ENCODE assay signal across 10 cellular contexts in genomic region chr3:58874248-58874741, GRCh38.
DNase-seq lines count a peak whose midpoint lies in the region; ATAC-seq and TF ChIP-seq lines count a peak whose summit lies in the region.
"Had no signal": no experiment of that assay in that cellular context is flagged by ENCODE, and none has a peak within 500 bp of the region (broad histone marks: within the 10 kb centered on the region; RNA-seq: fewer than 3 reads in every experiment).

No MANE protein-coding gene starts in this region.

- peaks cover 0 to 11% (median 0%) of the 10 kb centered on the region in 5 donors for H3K9me3 Mint-ChIP-seq in CD8-positive, alpha-beta memory T cell
- H3K9me3 Mint-ChIP-seq: naive B cell had no signal

- no peak for TF ChIP-seq CTCF in testis (IDR thresholded peaks at IDR 0.05)

- H3K27me3 Mint-ChIP-seq in CD8-positive, alpha-beta memory T cell = peaks cover 4 to 5% of the 10 kb centered on the region in 2 donors

- no peaks in the 10 kb centered on the region for H3K4me1 Mint-ChIP-seq in CD8-positive, alpha-beta memory T cell
- H3K4me1 Mint-ChIP-seq: naive B cell had no signal

- H3K9me3 ChIP-seq in esophagus (ENCODE audit: control insufficient read depth in 2 of 2, insufficient read depth in 1 of 2, low read depth in 1 of 2, low read length in 1 of 2) (no peaks in the 10 kb centered on the region), right cardiac atrium (ENCODE audit: control insufficient read depth, low read length) (no peaks in the 10 kb centered on the region), testis (no peaks in the 10 kb centered on the region)
- no peaks in the 10 kb centered on the region for H3K9me3 ChIP-seq in CD8-positive, alpha-beta memory T cell (ENCODE audit: low read length)

- no peaks in the 10 kb centered on the region for H3K4me1 ChIP-seq in esophagus (ENCODE audit: control insufficient read depth in 2 of 2, insufficient read depth in 2 of 2, low read length in 1 of 2)
- H3K4me1 ChIP-seq in right cardiac atrium (ENCODE audit: control insufficient read depth, insufficient read depth, low read length) = no peaks in the 10 kb centered on the region
- no peaks in the 10 kb centered on the region for H3K4me1 ChIP-seq in testis
- H3K4me1 ChIP-seq in CD8-positive, alpha-beta memory T cell (ENCODE audit: insufficient read depth, low read length) = no peaks in the 10 kb centered on the region

- no peak for TF ChIP-seq POLR2A in testis (IDR thresholded peaks at IDR 0.05)

- 37 to 57% methylated on average over 5 of the region's 5 CpGs for WGBS in esophagus, 2 donors
- WGBS in right cardiac atrium = 74% methylated on average over 5 of the region's 5 CpGs
- WGBS in testis, 2 donors = 88 to 91% methylated on average over 5 of the region's 5 CpGs

- no peak for DNase-seq in T-helper 9 cell
- no peak for DNase-seq in right cardiac atrium
- DNase-seq in testis = no peak
- DNase-seq in CD8-positive, alpha-beta memory T cell = no peak
- DNase-seq: effector CD8-positive, alpha-beta T cell; naive B cell had no signal

- peak; percentile 60 for ATAC-seq in GM18520 (IDR thresholded peaks at IDR 0.05; ENCODE audit: unreplicated experiment)
- ATAC-seq in GM21737 (IDR thresholded peaks at IDR 0.05; ENCODE audit: unreplicated experiment) = peak; percentile 51
- peak; percentile 51 for ATAC-seq in HG03565 (IDR thresholded peaks at IDR 0.05; ENCODE audit: unreplicated experiment)
- no peak for ATAC-seq in right cardiac atrium

- no peak overlapping the region for H3K4me3 Mint-ChIP-seq in CD8-positive, alpha-beta memory T cell
- H3K4me3 Mint-ChIP-seq: naive B cell had no signal

- no peak overlapping the region for H3K27ac Mint-ChIP-seq in CD8-positive, alpha-beta memory T cell

- no peaks in the 10 kb centered on the region for H3K36me3 Mint-ChIP-seq in CD8-positive, alpha-beta memory T cell
- H3K36me3 Mint-ChIP-seq: naive B cell had no signal

- intact Hi-C loops in right cardiac atrium (cut with DNase I) (no loop called here), testis (cut with DNase I; ENCODE audit: low total_unique reads) (no loop called here)

- H3K27me3 ChIP-seq in esophagus (ENCODE audit: control insufficient read depth in 1 of 2, insufficient read depth in 2 of 2, low read length in 2 of 2) (no peaks in the 10 kb centered on the region), right cardiac atrium (ENCODE audit: control insufficient read depth, insufficient read depth) (no peaks in the 10 kb centered on the region), testis (no peaks in the 10 kb centered on the region)
- H3K27me3 ChIP-seq in CD8-positive, alpha-beta memory T cell (ENCODE audit: insufficient read depth, low read length, poor library complexity, severe bottlenecking) = no peaks in the 10 kb centered on the region

- H3K27ac ChIP-seq in esophagus (ENCODE audit: low read depth in 2 of 2, low read length in 1 of 2) = peak overlapping the region; percentile 69 to 85
- no peak overlapping the region for H3K27ac ChIP-seq in right cardiac atrium (ENCODE audit: low read length)
- no peak overlapping the region for H3K27ac ChIP-seq in testis
- H3K27ac ChIP-seq in CD8-positive, alpha-beta memory T cell (ENCODE audit: low read depth, low read length) = no peak overlapping the region

- H3K36me3 ChIP-seq in esophagus (ENCODE audit: control insufficient read depth in 2 of 2, insufficient read depth in 2 of 2, low read length in 1 of 2) = no peaks in the 10 kb centered on the region
- H3K36me3 ChIP-seq in testis (ENCODE audit: low read depth, missing control alignments) = no peaks in the 10 kb centered on the region
- no peaks in the 10 kb centered on the region for H3K36me3 ChIP-seq in CD8-positive, alpha-beta memory T cell (ENCODE audit: insufficient read depth, low read length)

- CTCF ChIA-PET in CD8-positive, alpha-beta memory T cell (lab: Charles Lee) = no interaction called here

- H3K4me3 ChIP-seq in esophagus (ENCODE audit: low read depth in 1 of 2, low read length in 2 of 2) (no peak overlapping the region), right cardiac atrium (ENCODE audit: low read length) (no peak overlapping the region), testis (no peak overlapping the region)
- H3K4me3 ChIP-seq in CD8-positive, alpha-beta memory T cell (ENCODE audit: low read length) = no peak overlapping the region

- POLR2A ChIA-PET in CD8-positive, alpha-beta memory T cell (lab: Charles Lee) = no interaction called here

Comparison
In these comparisons a context has a peak if more than half of its experiments do, and no peak if none do; other contexts are left out.
1. ATAC-seq: peak in GM18520 (single experiment), GM21737 (single experiment) and HG03565 (single experiment); none in right cardiac atrium (0 of 2).
2. H3K27ac ChIP-seq: peak in esophagus (2 of 2); none in right cardiac atrium (single experiment), testis (0 of 2) and CD8-positive, alpha-beta memory T cell (single experiment).